Comparison of ENCODE assay signal across 23 cellular contexts in genomic region chr2:108459441-108459840, GRCh38. TPM values are rescaled to one million over a fixed set of nuclear protein-coding genes. Genes with fewer than 3 reads are reported as not detected.
DNase-seq lines count a peak whose midpoint lies in the region; ATAC-seq and TF ChIP-seq lines count a peak whose summit lies in the region.
"Had no signal": no experiment of that assay in that cellular context is flagged by ENCODE, and none has a peak within 500 bp of the region (broad histone marks: within the 10 kb centered on the region; RNA-seq: fewer than 3 reads in every experiment).

No MANE protein-coding gene starts in this region.

- H3K27ac Mint-ChIP-seq in activated naive CD4-positive, alpha-beta T cell treated with anti-CD3 and anti-CD28 coated beads for 36 hours: peak overlapping the region; percentile 37
- H3K27ac Mint-ChIP-seq in activated naive CD4-positive, alpha-beta T cell treated with anti-CD3 and anti-CD28 coated beads, Interleukin-2, amount 10 ng/mL, durations not matched to agents 7 days and 5 days: no peak overlapping the region
- H3K27ac Mint-ChIP-seq in GM23338 (no peak overlapping the region), endothelial cell (ENCODE audit: unreplicated experiment) (no peak overlapping the region)

- DNase-seq in activated naive CD4-positive, alpha-beta T cell treated with anti-CD3 and anti-CD28 coated beads for 36 hours: no peak
- no peak for DNase-seq in activated naive CD4-positive, alpha-beta T cell treated with anti-CD3 and anti-CD28 coated beads, Interleukin-2, amount 10 ng/mL, durations not matched to agents 7 days and 5 days
- DNase-seq in GM23338 (ENCODE audit: low spot score): no peak
- DNase-seq in endothelial cell (ENCODE audit: low spot score): no peak
- peak; percentile 5 for DNase-seq in myocyte (ENCODE audit: low read depth)
- no peak for DNase-seq in aorta
- no peak for DNase-seq in HuH-7 (ENCODE audit: low spot score)
- DNase-seq in NCI-H1092 treated with DMSO at 0.1 percent for 48 hours (lab: John Stamatoyannopoulos, UW): no peak
- DNase-seq: BE2C; DND-41; GOT3; KBM-7; NCI-H1105 treated with DMSO at 0.1 percent for 48 hours; NCI-H2081; NCI-H2171; NCI-H345; NCI-H524; NCI-H774; NK-92 treated with Interleukin-12 subunit alpha and Interleukin-12 subunit beta, amount 100 ng/mL, for 24 hours; SIG-M5; SK-N-SH had no signal

- TF ChIP-seq CTCF in GM23338 (conservative IDR thresholded peaks at IDR 0.05; ENCODE audit: low read depth in 2 of 2) (no peak), endothelial cell (IDR thresholded peaks at IDR 0.05; ENCODE audit: unreplicated experiment) (no peak)

- H3K4me3 Mint-ChIP-seq in activated naive CD4-positive, alpha-beta T cell treated with anti-CD3 and anti-CD28 coated beads for 36 hours: no peak overlapping the region
- no peak overlapping the region for H3K4me3 Mint-ChIP-seq in activated naive CD4-positive, alpha-beta T cell treated with anti-CD3 and anti-CD28 coated beads, Interleukin-2, amount 10 ng/mL, durations not matched to agents 7 days and 5 days
- H3K4me3 Mint-ChIP-seq in GM23338 (peak overlapping the region; percentile 26; the same call in 1 of the 3 replicates), endothelial cell (ENCODE audit: unreplicated experiment) (peak overlapping the region; percentile 48)

- 86 to 91% methylated on average over 1 of the region's 1 CpG for WGBS in aorta, 2 donors

- H3K9me3 Mint-ChIP-seq in activated naive CD4-positive, alpha-beta T cell treated with anti-CD3 and anti-CD28 coated beads for 36 hours: peaks cover 11% of the 10 kb centered on the region
- peaks cover 24% of the 10 kb centered on the region for H3K9me3 Mint-ChIP-seq in activated naive CD4-positive, alpha-beta T cell treated with anti-CD3 and anti-CD28 coated beads, Interleukin-2, amount 10 ng/mL, durations not matched to agents 7 days and 5 days
- H3K9me3 Mint-ChIP-seq in GM23338 (peaks cover 6% of the 10 kb centered on the region; the same call in 2 of the 3 replicates), endothelial cell (ENCODE audit: unreplicated experiment) (no peaks in the 10 kb centered on the region)

- peaks cover 8% of the 10 kb centered on the region for H4K20me1 ChIP-seq in GM23338 (replicated peaks; ENCODE audit: insufficient read depth)

- H3K9me3 ChIP-seq in aorta (ENCODE audit: control insufficient read depth, low read length): no peaks in the 10 kb centered on the region
- H3K9me3 ChIP-seq: BE2C, SK-N-SH had no signal

- no peak overlapping the region for H2AFZ ChIP-seq in GM23338

- H3K4me3 ChIP-seq in GM23338 (0 out of 2 replicates have a peak overlapping the region, but pooled peaks have one; percentile 44), aorta (ENCODE audit: low read length in 2 of 2) (no peak overlapping the region)

- H3K27ac ChIP-seq in GM23338 (ENCODE audit: low read depth): no peak overlapping the region
- no peak overlapping the region for H3K27ac ChIP-seq in aorta (ENCODE audit: low read depth in 1 of 2, low read length in 2 of 2)

- H3K36me3 ChIP-seq in GM23338 (ENCODE audit: insufficient read depth): peaks cover 19% of the 10 kb centered on the region
- peaks cover 4 to 5% of the 10 kb centered on the region in 2 donors for H3K36me3 ChIP-seq in aorta (ENCODE audit: control insufficient read depth in 1 of 2, insufficient read depth in 2 of 2, low read length in 1 of 2)
- H3K36me3 ChIP-seq: BE2C had no signal

- H3K79me2 ChIP-seq in GM23338 (replicated peaks; ENCODE audit: insufficient read depth): peaks cover 80% of the 10 kb centered on the region

- no peaks in the 10 kb centered on the region for H3F3A ChIP-seq in GM23338 (replicated peaks; ENCODE audit: low read depth)

- intact Hi-C loops in activated naive CD4-positive, alpha-beta T cell treated with anti-CD3 and anti-CD28 coated beads for 36 hours (cut with micrococcal nuclease): no loop called here
- intact Hi-C loops in aorta (cut with DNase I): loop anchor here in 1 of 2 donors (10.0 kb wide), 1 partner anchor 125 kb away; no protein-coding TSS in a partner anchor

- H3K27me3 ChIP-seq in GM23338 (ENCODE audit: insufficient read depth) (no peaks in the 10 kb centered on the region), aorta (ENCODE audit: control insufficient read depth in 1 of 2, insufficient read depth in 2 of 2, low read length in 1 of 2) (no peaks in the 10 kb centered on the region)
- H3K27me3 ChIP-seq: BE2C had no signal

- H3K4me2 ChIP-seq in GM23338: 0 out of 2 replicates have a peak overlapping the region, but pooled peaks have one; percentile 29
- H3K4me2 ChIP-seq: SK-N-SH had no signal

- H3K4me1 ChIP-seq in GM23338 (ENCODE audit: insufficient read depth): no peaks in the 10 kb centered on the region
- H3K4me1 ChIP-seq in aorta (ENCODE audit: control insufficient read depth in 1 of 2, insufficient read depth in 2 of 2, low read length in 2 of 2): no peaks in the 10 kb centered on the region
- H3K4me1 ChIP-seq: BE2C had no signal

- ATAC-seq in GM23338 (no peak), aorta (ENCODE audit: low FRiP score) (no peak)
- ATAC-seq: HCT116, Panc1 had no signal

- CTCF ChIA-PET in activated naive CD4-positive, alpha-beta T cell treated with anti-CD3 and anti-CD28 coated beads for 36 hours (lab: Charles Lee): interaction anchor here (0.7 to 1.0 kb wide), 3 partner anchors 11 to 40 kb away, joined by 3 to 4 read pairs (median 3); no protein-coding TSS in a partner anchor
- CTCF ChIA-PET in activated naive CD4-positive, alpha-beta T cell treated with anti-CD3 and anti-CD28 coated beads, Interleukin-2, amount 10 ng/mL, durations not matched to agents 7 days and 5 days (lab: Charles Lee): no interaction called here

- peaks cover 35% of the 10 kb centered on the region for H3K4me1 Mint-ChIP-seq in activated naive CD4-positive, alpha-beta T cell treated with anti-CD3 and anti-CD28 coated beads for 36 hours (ENCODE audit: low read depth)
- H3K4me1 Mint-ChIP-seq in activated naive CD4-positive, alpha-beta T cell treated with anti-CD3 and anti-CD28 coated beads, Interleukin-2, amount 10 ng/mL, durations not matched to agents 7 days and 5 days: peaks cover 18% of the 10 kb centered on the region
- H3K4me1 Mint-ChIP-seq in GM23338: peaks cover 15% of the 10 kb centered on the region; the same call in 2 of the 3 replicates
- peaks cover 14% of the 10 kb centered on the region for H3K4me1 Mint-ChIP-seq in endothelial cell (ENCODE audit: unreplicated experiment)

- H3K27me3 Mint-ChIP-seq in activated naive CD4-positive, alpha-beta T cell treated with anti-CD3 and anti-CD28 coated beads for 36 hours (ENCODE audit: low read depth): no peaks in the 10 kb centered on the region
- no peaks in the 10 kb centered on the region for H3K27me3 Mint-ChIP-seq in activated naive CD4-positive, alpha-beta T cell treated with anti-CD3 and anti-CD28 coated beads, Interleukin-2, amount 10 ng/mL, durations not matched to agents 7 days and 5 days
- peaks cover 2% of the 10 kb centered on the region for H3K27me3 Mint-ChIP-seq in GM23338 (ENCODE audit: insufficient read depth, low read depth, poor library complexity)
- peaks cover 4% of the 10 kb centered on the region for H3K27me3 Mint-ChIP-seq in endothelial cell (ENCODE audit: unreplicated experiment)

- peaks cover 80% of the 10 kb centered on the region for H3K36me3 Mint-ChIP-seq in activated naive CD4-positive, alpha-beta T cell treated with anti-CD3 and anti-CD28 coated beads for 36 hours (ENCODE audit: low read depth)
- peaks cover 82% of the 10 kb centered on the region for H3K36me3 Mint-ChIP-seq in activated naive CD4-positive, alpha-beta T cell treated with anti-CD3 and anti-CD28 coated beads, Interleukin-2, amount 10 ng/mL, durations not matched to agents 7 days and 5 days
- peaks cover 84% of the 10 kb centered on the region for H3K36me3 Mint-ChIP-seq in GM23338 (ENCODE audit: low read depth)
- H3K36me3 Mint-ChIP-seq in endothelial cell (ENCODE audit: low read depth, unreplicated experiment): peaks cover 70% of the 10 kb centered on the region

- H3K9me2 ChIP-seq in GM23338 (ENCODE audit: insufficient read depth): no peaks in the 10 kb centered on the region
- H3K9me2 ChIP-seq: SK-N-SH had no signal

TF ChIP-seq in GM23338, 12 proteins besides CTCF, POLR2A, EP300 and RAD21 (continues in another document):
- TF ChIP-seq EZH2 (IDR thresholded peaks at IDR 0.05; ENCODE audit: low read depth, unreplicated experiment) (no peak), EZH2phosphoT487 (IDR thresholded peaks at IDR 0.05; ENCODE audit: unreplicated experiment) (no peak), POLR2AphosphoS5 (IDR thresholded peaks at IDR 0.05; ENCODE audit: low read depth) (no peak), JUNB (IDR thresholded peaks at IDR 0.05; ENCODE audit: unreplicated experiment) (no peak), NANOG (IDR thresholded peaks at IDR 0.05; ENCODE audit: borderline replicate concordance) (no peak)

RNA-seq across cellular contexts. Expression of gene GCC2, which starts 10.4 kb away (rescaled TPM):
- 10 to 100 TPM; 33.5 to 39.4 TPM for total RNA-seq in activated naive CD4-positive, alpha-beta T cell treated with anti-CD3 and anti-CD28 coated beads for 36 hours
- total RNA-seq in GM23338 (2014; rRNA removed; shearing (Covaris generic)): 36.2 and 43.4 TPM in 2 replicates
- polyA plus RNA-seq in GM23338 (2016; fragmentation: Nextera tagmentation; extraction: Ambion mirVana): 122 and 172 TPM in 2 replicates
- 64.9 TPM for total RNA-seq in endothelial cell (ENCODE audit: unreplicated experiment)
- 17.9 and 21.9 TPM in 2 replicates for total RNA-seq in myocyte
- polyA plus RNA-seq in myocyte (2012): 7.5 TPM
- total RNA-seq in aorta: 10 to 100 TPM; 52.1 to 64.6 TPM
- 10 to 100 TPM; 10.8 to 13.6 TPM for polyA plus RNA-seq in aorta

Comparison
In these comparisons a context has a peak if more than half of its experiments do, and no peak if none do; other contexts are left out.
1. H3K4me3 Mint-ChIP-seq: peak in GM23338 (single experiment) and endothelial cell (single experiment); none in activated naive CD4-positive, alpha-beta T cell treated with anti-CD3 and anti-CD28 coated beads for 36 hours (single experiment) and activated naive CD4-positive, alpha-beta T cell treated with anti-CD3 and anti-CD28 coated beads, Interleukin-2, amount 10 ng/mL, durations not matched to agents 7 days and 5 days (single experiment).